In the genomic region with DNA sequence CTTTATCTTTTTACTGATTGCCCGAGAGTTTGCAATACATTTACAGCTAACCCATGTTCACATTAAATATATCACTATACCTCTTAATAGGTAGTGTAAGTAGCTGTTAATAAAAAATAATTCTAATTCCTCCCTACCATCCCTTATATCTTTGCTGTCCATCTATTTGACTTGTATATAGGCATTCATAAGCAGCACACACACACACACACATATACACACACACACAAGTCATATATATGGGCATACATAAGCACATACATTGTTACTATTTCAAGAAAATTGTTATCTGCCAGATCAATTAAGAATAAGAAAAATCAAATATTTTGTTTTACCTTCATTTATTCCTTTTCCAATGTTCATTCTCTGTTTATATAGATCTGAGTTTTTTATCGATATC, we compare ENCODE assay signal across 1 cellular context.
TF ChIP-seq lines count a peak whose summit lies in the region.

No MANE protein-coding gene starts in this region.

TF ChIP-seq in GM23338, 12 proteins besides CTCF, POLR2A, EP300 and RAD21:
- TF ChIP-seq JUNB (IDR thresholded peaks at IDR 0.05; ENCODE audit: unreplicated experiment) (no peak), CREB1 (CRISPR knock-in tag; IDR thresholded peaks at IDR 0.05; ENCODE audit: low read depth) (no peak), POLR2AphosphoS5 (IDR thresholded peaks at IDR 0.05; ENCODE audit: low read depth) (no peak), NANOG (IDR thresholded peaks at IDR 0.05; ENCODE audit: borderline replicate concordance) (no peak), STAT1 (IDR thresholded peaks at IDR 0.05; ENCODE audit: unreplicated experiment) (no peak), ZNF331 (CRISPR knock-in tag; IDR thresholded peaks at IDR 0.05; ENCODE audit: low read depth) (no peak), EZH2 (IDR thresholded peaks at IDR 0.05; ENCODE audit: low read depth, unreplicated experiment) (no peak), ZNF114 (CRISPR knock-in tag; IDR thresholded peaks at IDR 0.05) (no peak), EZH2phosphoT487 (IDR thresholded peaks at IDR 0.05; ENCODE audit: unreplicated experiment) (no peak)
- TF ChIP-seq, protein P1, sequence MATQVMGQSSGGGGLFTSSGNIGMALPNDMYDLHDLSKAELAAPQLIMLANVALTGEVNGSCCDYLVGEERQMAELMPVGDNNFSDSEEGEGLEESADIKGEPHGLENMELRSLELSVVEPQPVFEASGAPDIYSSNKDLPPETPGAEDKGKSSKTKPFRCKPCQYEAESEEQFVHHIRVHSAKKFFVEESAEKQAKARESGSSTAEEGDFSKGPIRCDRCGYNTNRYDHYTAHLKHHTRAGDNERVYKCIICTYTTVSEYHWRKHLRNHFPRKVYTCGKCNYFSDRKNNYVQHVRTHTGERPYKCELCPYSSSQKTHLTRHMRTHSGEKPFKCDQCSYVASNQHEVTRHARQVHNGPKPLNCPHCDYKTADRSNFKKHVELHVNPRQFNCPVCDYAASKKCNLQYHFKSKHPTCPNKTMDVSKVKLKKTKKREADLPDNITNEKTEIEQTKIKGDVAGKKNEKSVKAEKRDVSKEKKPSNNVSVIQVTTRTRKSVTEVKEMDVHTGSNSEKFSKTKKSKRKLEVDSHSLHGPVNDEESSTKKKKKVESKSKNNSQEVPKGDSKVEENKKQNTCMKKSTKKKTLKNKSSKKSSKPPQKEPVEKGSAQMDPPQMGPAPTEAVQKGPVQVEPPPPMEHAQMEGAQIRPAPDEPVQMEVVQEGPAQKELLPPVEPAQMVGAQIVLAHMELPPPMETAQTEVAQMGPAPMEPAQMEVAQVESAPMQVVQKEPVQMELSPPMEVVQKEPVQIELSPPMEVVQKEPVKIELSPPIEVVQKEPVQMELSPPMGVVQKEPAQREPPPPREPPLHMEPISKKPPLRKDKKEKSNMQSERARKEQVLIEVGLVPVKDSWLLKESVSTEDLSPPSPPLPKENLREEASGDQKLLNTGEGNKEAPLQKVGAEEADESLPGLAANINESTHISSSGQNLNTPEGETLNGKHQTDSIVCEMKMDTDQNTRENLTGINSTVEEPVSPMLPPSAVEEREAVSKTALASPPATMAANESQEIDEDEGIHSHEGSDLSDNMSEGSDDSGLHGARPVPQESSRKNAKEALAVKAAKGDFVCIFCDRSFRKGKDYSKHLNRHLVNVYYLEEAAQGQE (IDR thresholded peaks at IDR 0.05; ENCODE audit: unreplicated experiment), result no peak
- TF ChIP-seq, protein P2, sequence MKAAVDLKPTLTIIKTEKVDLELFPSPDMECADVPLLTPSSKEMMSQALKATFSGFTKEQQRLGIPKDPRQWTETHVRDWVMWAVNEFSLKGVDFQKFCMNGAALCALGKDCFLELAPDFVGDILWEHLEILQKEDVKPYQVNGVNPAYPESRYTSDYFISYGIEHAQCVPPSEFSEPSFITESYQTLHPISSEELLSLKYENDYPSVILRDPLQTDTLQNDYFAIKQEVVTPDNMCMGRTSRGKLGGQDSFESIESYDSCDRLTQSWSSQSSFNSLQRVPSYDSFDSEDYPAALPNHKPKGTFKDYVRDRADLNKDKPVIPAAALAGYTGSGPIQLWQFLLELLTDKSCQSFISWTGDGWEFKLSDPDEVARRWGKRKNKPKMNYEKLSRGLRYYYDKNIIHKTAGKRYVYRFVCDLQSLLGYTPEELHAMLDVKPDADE (IDR thresholded peaks at IDR 0.05), result no peak
- TF ChIP-seq, protein P3, sequence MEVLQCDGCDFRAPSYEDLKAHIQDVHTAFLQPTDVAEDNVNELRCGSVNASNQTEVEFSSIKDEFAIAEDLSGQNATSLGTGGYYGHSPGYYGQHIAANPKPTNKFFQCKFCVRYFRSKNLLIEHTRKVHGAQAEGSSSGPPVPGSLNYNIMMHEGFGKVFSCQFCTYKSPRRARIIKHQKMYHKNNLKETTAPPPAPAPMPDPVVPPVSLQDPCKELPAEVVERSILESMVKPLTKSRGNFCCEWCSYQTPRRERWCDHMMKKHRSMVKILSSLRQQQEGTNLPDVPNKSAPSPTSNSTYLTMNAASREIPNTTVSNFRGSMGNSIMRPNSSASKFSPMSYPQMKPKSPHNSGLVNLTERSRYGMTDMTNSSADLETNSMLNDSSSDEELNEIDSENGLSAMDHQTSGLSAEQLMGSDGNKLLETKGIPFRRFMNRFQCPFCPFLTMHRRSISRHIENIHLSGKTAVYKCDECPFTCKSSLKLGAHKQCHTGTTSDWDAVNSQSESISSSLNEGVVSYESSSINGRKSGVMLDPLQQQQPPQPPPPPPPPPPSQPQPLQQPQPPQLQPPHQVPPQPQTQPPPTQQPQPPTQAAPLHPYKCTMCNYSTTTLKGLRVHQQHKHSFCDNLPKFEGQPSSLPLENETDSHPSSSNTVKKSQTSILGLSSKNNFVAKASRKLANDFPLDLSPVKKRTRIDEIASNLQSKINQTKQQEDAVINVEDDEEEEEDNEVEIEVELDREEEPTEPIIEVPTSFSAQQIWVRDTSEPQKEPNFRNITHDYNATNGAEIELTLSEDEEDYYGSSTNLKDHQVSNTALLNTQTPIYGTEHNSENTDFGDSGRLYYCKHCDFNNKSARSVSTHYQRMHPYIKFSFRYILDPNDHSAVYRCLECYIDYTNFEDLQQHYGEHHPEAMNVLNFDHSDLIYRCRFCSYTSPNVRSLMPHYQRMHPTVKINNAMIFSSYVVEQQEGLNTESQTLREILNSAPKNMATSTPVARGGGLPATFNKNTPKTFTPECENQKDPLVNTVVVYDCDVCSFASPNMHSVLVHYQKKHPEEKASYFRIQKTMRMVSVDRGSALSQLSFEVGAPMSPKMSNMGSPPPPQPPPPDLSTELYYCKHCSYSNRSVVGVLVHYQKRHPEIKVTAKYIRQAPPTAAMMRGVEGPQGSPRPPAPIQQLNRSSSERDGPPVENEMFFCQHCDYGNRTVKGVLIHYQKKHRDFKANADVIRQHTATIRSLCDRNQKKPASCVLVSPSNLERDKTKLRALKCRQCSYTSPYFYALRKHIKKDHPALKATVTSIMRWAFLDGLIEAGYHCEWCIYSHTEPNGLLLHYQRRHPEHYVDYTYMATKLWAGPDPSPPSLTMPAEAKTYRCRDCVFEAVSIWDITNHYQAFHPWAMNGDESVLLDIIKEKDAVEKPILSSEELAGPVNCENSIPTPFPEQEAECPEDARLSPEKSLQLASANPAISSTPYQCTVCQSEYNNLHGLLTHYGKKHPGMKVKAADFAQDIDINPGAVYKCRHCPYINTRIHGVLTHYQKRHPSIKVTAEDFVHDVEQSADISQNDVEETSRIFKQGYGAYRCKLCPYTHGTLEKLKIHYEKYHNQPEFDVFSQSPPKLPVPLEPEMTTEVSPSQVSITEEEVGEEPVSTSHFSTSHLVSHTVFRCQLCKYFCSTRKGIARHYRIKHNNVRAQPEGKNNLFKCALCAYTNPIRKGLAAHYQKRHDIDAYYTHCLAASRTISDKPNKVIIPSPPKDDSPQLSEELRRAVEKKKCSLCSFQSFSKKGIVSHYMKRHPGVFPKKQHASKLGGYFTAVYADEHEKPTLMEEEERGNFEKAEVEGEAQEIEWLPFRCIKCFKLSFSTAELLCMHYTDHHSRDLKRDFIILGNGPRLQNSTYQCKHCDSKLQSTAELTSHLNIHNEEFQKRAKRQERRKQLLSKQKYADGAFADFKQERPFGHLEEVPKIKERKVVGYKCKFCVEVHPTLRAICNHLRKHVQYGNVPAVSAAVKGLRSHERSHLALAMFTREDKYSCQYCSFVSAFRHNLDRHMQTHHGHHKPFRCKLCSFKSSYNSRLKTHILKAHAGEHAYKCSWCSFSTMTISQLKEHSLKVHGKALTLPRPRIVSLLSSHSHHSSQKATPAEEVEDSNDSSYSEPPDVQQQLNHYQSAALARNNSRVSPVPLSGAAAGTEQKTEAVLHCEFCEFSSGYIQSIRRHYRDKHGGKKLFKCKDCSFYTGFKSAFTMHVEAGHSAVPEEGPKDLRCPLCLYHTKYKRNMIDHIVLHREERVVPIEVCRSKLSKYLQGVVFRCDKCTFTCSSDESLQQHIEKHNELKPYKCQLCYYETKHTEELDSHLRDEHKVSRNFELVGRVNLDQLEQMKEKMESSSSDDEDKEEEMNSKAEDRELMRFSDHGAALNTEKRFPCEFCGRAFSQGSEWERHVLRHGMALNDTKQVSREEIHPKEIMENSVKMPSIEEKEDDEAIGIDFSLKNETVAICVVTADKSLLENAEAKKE (CRISPR knock-in tag; IDR thresholded peaks at IDR 0.05), result no peak
